ENCODE assay signal across 9 cellular contexts in the genomic region with DNA sequence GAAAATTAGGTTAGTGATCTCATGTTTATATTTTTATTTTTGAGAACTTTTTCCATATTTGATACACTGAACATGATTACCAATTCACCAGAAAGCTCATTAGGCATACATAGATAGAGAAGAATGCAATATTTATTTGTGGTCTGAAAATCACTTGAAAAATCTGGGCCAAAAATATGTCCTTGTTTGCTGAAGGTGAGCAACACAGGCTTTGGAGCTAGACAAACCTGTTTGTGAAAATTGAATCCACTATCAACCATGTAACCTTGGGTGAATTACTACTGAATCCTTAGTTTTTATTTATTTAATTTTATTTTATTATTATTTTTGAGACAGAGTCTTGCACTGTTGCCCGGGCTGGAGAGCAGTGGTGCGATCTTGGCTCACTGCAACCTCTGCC. TPM values are rescaled to one million over a fixed set of nuclear protein-coding genes. Genes with fewer than 3 reads are reported as not detected.
"Had no signal": no experiment of that assay in that cellular context is flagged by ENCODE, and none has a peak within 500 bp of the region (broad histone marks: within the 10 kb centered on the region; RNA-seq: fewer than 3 reads in every experiment).

No MANE protein-coding gene starts in this region.

- FAIRE-seq: G401.6, GM12878, GM12891, GM12892, GM18507, GM19239 had no signal

- H3K4me3 ChIP-seq: GM12878 had no signal

- DNase-seq: GDM1, GF-D8 had no signal

- ATAC-seq: GM12878 had no signal

RNA-seq across cellular contexts. Expression of gene ZSWIM2, which starts 46.5 kb away (rescaled TPM):
- total RNA-seq: G401, GM12878 had no signal
